In genomic region chr17:39152134-39152884, GRCh38 we compare ENCODE assay signal across 9 cellular contexts. TPM values are rescaled to one million over a fixed set of nuclear protein-coding genes. Genes with fewer than 3 reads are reported as not detected.
DNase-seq lines count a peak whose midpoint lies in the region; ATAC-seq and TF ChIP-seq lines count a peak whose summit lies in the region.
"Had no signal": no experiment of that assay in that cellular context is flagged by ENCODE, and none has a peak within 500 bp of the region (broad histone marks: within the 10 kb centered on the region; RNA-seq: fewer than 3 reads in every experiment).

No MANE protein-coding gene starts in this region.

- H3K4me3 Mint-ChIP-seq in central memory CD8-positive, alpha-beta T cell: peak overlapping the region; percentile 100

- no peaks in the 10 kb centered on the region for H3K9me3 Mint-ChIP-seq in central memory CD8-positive, alpha-beta T cell

- H3K9me3 ChIP-seq in DOHH2 (ENCODE audit: control insufficient read depth, insufficient read depth, low read length): no peaks in the 10 kb centered on the region
- H3K9me3 ChIP-seq in OCI-LY1 (ENCODE audit: low read length): no peaks in the 10 kb centered on the region
- H3K9me3 ChIP-seq in lower lobe of right lung: no peaks in the 10 kb centered on the region
- no peaks in the 10 kb centered on the region for H3K9me3 ChIP-seq in thoracic aorta
- H3K9me3 ChIP-seq: pancreas had no signal

- H3K27me3 Mint-ChIP-seq in central memory CD8-positive, alpha-beta T cell: peaks cover 12% of the 10 kb centered on the region

- H3K27me3 ChIP-seq in DOHH2 (ENCODE audit: control insufficient read depth, low read length) (peaks cover 44% of the 10 kb centered on the region), OCI-LY1 (ENCODE audit: insufficient read depth, low read length) (peaks cover 14% of the 10 kb centered on the region), lower lobe of right lung (ENCODE audit: low read depth) (peaks cover 12% of the 10 kb centered on the region), thoracic aorta (replicated peaks; ENCODE audit: insufficient read depth) (no peaks in the 10 kb centered on the region)
- H3K27me3 ChIP-seq: pancreas had no signal

- H4K20me1 ChIP-seq in DOHH2 (ENCODE audit: control insufficient read depth, insufficient read depth, low read depth, low read length): no peaks in the 10 kb centered on the region
- no peaks in the 10 kb centered on the region for H4K20me1 ChIP-seq in OCI-LY1 (ENCODE audit: insufficient read depth, low read length)

- H3K4me1 ChIP-seq in DOHH2 (ENCODE audit: control insufficient read depth, low read length): peaks cover 28% of the 10 kb centered on the region
- peaks cover 22% of the 10 kb centered on the region for H3K4me1 ChIP-seq in OCI-LY1 (ENCODE audit: insufficient read depth, low read length, severe bottlenecking)
- H3K4me1 ChIP-seq in lower lobe of right lung: peaks cover 18% of the 10 kb centered on the region
- peaks cover 11 to 18% of the 10 kb centered on the region in 2 donors for H3K4me1 ChIP-seq in thoracic aorta (ENCODE audit: control insufficient read depth in 1 of 2, low read depth in 2 of 2)

- H3K4me1 Mint-ChIP-seq in central memory CD8-positive, alpha-beta T cell: peaks cover 50% of the 10 kb centered on the region

- H3K79me2 ChIP-seq in DOHH2 (ENCODE audit: control insufficient read depth, low read length): no peaks in the 10 kb centered on the region
- H3K79me2 ChIP-seq in OCI-LY1 (ENCODE audit: insufficient read depth, low read length): no peaks in the 10 kb centered on the region

- H3K27ac Mint-ChIP-seq in central memory CD8-positive, alpha-beta T cell (ENCODE audit: low read depth): peak overlapping the region; percentile 100

- DNase-seq in central memory CD8-positive, alpha-beta T cell (ENCODE audit: low spot score in 2 of 2): no peak
- DNase-seq in lower lobe of right lung (no peak), thoracic aorta (ENCODE audit: low spot score) (no peak), SKM-1 (lab: John Stamatoyannopoulos, UW; ENCODE audit: unreplicated experiment) (no peak), globus pallidus (ENCODE audit: low spot score) (no peak), medulla oblongata (ENCODE audit: extremely low spot score) (no peak)

- ATAC-seq in central memory CD8-positive, alpha-beta T cell (replicated peaks; ENCODE audit: extremely low read depth, poor library complexity, severe bottlenecking): no peak
- ATAC-seq in lower lobe of right lung (peak in 1 of 2 donors; percentile 1), thoracic aorta (ENCODE audit: insufficient number of reproducible peaks, low FRiP score, low read depth) (no peak)

- H2AFZ ChIP-seq in OCI-LY1 (ENCODE audit: low read length): no peak overlapping the region

- intact Hi-C loops in lower lobe of right lung (cut with DNase I): no loop called here

- peaks cover 37% of the 10 kb centered on the region for H3K36me3 Mint-ChIP-seq in central memory CD8-positive, alpha-beta T cell (ENCODE audit: insufficient read depth)

- no peak overlapping the region for H3K27ac ChIP-seq in DOHH2 (ENCODE audit: low read depth, low read length)
- H3K27ac ChIP-seq in OCI-LY1 (ENCODE audit: low read depth, low read length, poor library complexity, severe bottlenecking): no peak overlapping the region
- H3K27ac ChIP-seq in lower lobe of right lung: peak overlapping the region; percentile 25
- H3K27ac ChIP-seq in thoracic aorta: peak overlapping the region in 1 of 2 donors; percentile 91

- H3K4me2 ChIP-seq in DOHH2 (ENCODE audit: low read length) (peak overlapping the region; percentile 89), OCI-LY1 (ENCODE audit: low read length) (peak overlapping the region; percentile 87)

- H3F3A ChIP-seq in DOHH2 (ENCODE audit: control insufficient read depth, insufficient read depth): peaks cover 3% of the 10 kb centered on the region; the same call in 1 of the 2 replicates
- no peaks in the 10 kb centered on the region for H3F3A ChIP-seq in OCI-LY1 (ENCODE audit: insufficient read depth, low read length)

- TF ChIP-seq CTCF in DOHH2 (IDR thresholded peaks at IDR 0.05; ENCODE audit: low read depth, low read length, poor library complexity, severe bottlenecking) (no peak), OCI-LY1 (IDR thresholded peaks at IDR 0.05; ENCODE audit: low read length) (no peak), lower lobe of right lung (IDR thresholded peaks at IDR 0.05) (no peak), thoracic aorta (IDR thresholded peaks at IDR 0.05) (no peak)

- H3K4me3 ChIP-seq in DOHH2 (ENCODE audit: low read length) (peak overlapping the region; percentile 98), OCI-LY1 (ENCODE audit: low read depth, low read length, poor library complexity, severe bottlenecking) (peak overlapping the region; percentile 78), lower lobe of right lung (peak overlapping the region; percentile 78), thoracic aorta (peak overlapping the region; percentile 90)

- H3K9ac ChIP-seq in OCI-LY1 (ENCODE audit: low read length): no peak overlapping the region; the same call in 1 of the 2 replicates

- peaks cover 5% of the 10 kb centered on the region; the same call in 1 of the 2 replicates for H3K36me3 ChIP-seq in DOHH2 (ENCODE audit: control insufficient read depth, low read length)
- H3K36me3 ChIP-seq in OCI-LY1 (ENCODE audit: insufficient read depth, low read length): no peaks in the 10 kb centered on the region
- no peaks in the 10 kb centered on the region for H3K36me3 ChIP-seq in lower lobe of right lung
- H3K36me3 ChIP-seq in thoracic aorta: no peaks in the 10 kb centered on the region
- H3K36me3 ChIP-seq: pancreas had no signal

- no peaks in the 10 kb centered on the region for H3K9me2 ChIP-seq in DOHH2 (replicated peaks; ENCODE audit: control insufficient read depth, low read length)
- H3K9me2 ChIP-seq in OCI-LY1 (ENCODE audit: low read depth, low read length): no peaks in the 10 kb centered on the region

RNA-seq across cellular contexts. Expression of gene PLXDC1, which starts 0.9 kb away (rescaled TPM):
- total RNA-seq in lower lobe of right lung (19.5 TPM), thoracic aorta (10 to 100 TPM in 1 of 2 donors, 1 to 10 TPM in 1; 7.0 to 13.9 TPM)

RNA-seq across cellular contexts. Expression of gene ARL5C, which starts 13.7 kb away (rescaled TPM):
- total RNA-seq in lower lobe of right lung (not detected), thoracic aorta (under 1 TPM in 1 of 2 donors, not detected in 1; 0.27 TPM)

RNA-seq across cellular contexts. Expression of gene CACNB1, which starts 45.2 kb away (rescaled TPM):
- total RNA-seq in lower lobe of right lung (21.3 TPM), thoracic aorta (10 to 100 TPM; 14.3 to 15.6 TPM)

RNA-seq across cellular contexts. Expression of gene RPL19, which starts 47.8 kb away (rescaled TPM):
- 1,465 TPM for total RNA-seq in lower lobe of right lung
- 1,000 to 10,000 TPM; 1,315 to 2,278 TPM for total RNA-seq in thoracic aorta
